9 cellular contexts compared by ENCODE assay signal in the genomic region with DNA sequence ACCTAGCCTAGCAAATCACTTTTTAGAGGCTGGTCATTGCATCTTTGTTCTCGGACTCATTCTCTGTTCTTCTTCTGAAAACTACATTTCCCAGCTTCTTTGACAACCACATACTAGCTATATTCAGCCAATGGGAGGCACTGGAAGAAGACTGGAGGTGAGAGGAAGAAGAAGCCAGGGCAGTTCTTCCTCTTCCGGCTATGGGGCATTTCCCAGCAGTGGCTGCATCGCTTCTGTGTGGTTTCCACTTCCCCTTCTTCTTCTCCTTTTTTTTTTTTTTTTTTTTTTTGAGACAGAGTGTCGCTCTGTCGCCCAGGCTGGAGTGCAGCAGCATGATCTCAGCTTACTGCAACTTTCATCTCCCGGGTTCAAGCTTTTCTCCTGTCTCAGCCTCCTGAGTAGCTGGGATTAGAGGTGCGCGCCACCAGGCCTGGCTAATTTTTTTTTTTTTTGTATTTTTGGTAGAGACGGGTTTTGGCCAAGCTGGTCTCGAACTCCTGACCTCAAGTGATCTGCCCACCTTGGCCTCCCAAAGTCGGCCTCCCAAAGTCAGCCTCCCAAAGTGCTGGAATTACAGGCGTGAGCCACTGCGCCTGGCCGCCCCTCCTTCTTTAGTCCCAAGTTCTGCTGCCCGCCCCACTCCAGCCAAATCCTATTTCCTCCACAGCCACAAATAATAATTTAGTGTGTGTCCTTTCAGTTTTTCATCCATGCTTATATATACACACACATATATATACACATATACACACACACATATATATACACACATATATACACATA. TPM values are rescaled to one million over a fixed set of nuclear protein-coding genes. Genes with fewer than 3 reads are reported as not detected.
DNase-seq lines count a peak whose midpoint lies in the region; ATAC-seq, FAIRE-seq and TF ChIP-seq lines count a peak whose summit lies in the region.
"Had no signal": no experiment of that assay in that cellular context is flagged by ENCODE, and none has a peak within 500 bp of the region (broad histone marks: within the 10 kb centered on the region; RNA-seq: fewer than 3 reads in every experiment).

No MANE protein-coding gene starts in this region.

- intact Hi-C loops in activated CD4-positive, alpha-beta T cell treated with anti-CD3 and anti-CD28 coated beads for 36 hours (cut with DNase I, micrococcal nuclease) = loop anchor here in 1 of 2 experiments (10.0 kb wide), 4 partner anchors 443 to 1617 kb away; partner anchors contain the start of genes NFX1, NOL6, RPP25L and SMIM27
- intact Hi-C loops in OCI-LY7 (cut with micrococcal nuclease; ENCODE audit: unreplicated experiment) = no loop called here
- intact Hi-C loops in GM12878 (cut with micrococcal nuclease; ENCODE audit: unreplicated experiment) = no loop called here

- peak; percentile 89 for ATAC-seq in activated CD4-positive, alpha-beta T cell treated with anti-CD3 and anti-CD28 coated beads for 36 hours
- ATAC-seq in GM12878 = peak; percentile 87
- peak; percentile 85 for ATAC-seq in stimulated activated naive CD8-positive, alpha-beta T cell treated with anti-CD3 and anti-CD28 coated beads, Interleukin-15, Interleukin-2, amounts not matched to agents 100 U/mL and 50 U/mL, for 24 hours
- ATAC-seq in GM18519 (IDR thresholded peaks at IDR 0.05; ENCODE audit: low FRiP score, unreplicated experiment) = no peak
- ATAC-seq: A549 had no signal

- H3K4me3 ChIP-seq in OCI-LY7 (ENCODE audit: low read depth, low read length, poor library complexity, severe bottlenecking) (no peak overlapping the region), GM12878 (no peak overlapping the region), foreskin fibroblast (ENCODE audit: low read depth in 1 of 2, low read length in 2 of 2) (no peak overlapping the region)
- H3K4me3 ChIP-seq: A549 had no signal

- H3K36me3 ChIP-seq in OCI-LY7 (ENCODE audit: insufficient read depth, low read length) (no peaks in the 10 kb centered on the region), GM12878 (ENCODE audit: control insufficient read depth in 2 of 2, insufficient read depth in 2 of 2, low read length in 1 of 2) (no peaks in the 10 kb centered on the region)

- peak overlapping the region; percentile 43; the same call in 1 of the 2 replicates for H3K4me2 ChIP-seq in OCI-LY7 (ENCODE audit: low read length)
- H3K4me2 ChIP-seq in GM12878 (ENCODE audit: control insufficient read depth, insufficient read depth) = 0 out of 2 replicates have a peak overlapping the region, but pooled peaks have one; percentile 1
- H3K4me2 ChIP-seq: A549 had no signal

- peaks cover 15% of the 10 kb centered on the region for H3K4me1 Mint-ChIP-seq in activated CD4-positive, alpha-beta T cell treated with anti-CD3 and anti-CD28 coated beads for 36 hours

- peak overlapping the region; percentile 61 for H3K27ac Mint-ChIP-seq in activated CD4-positive, alpha-beta T cell treated with anti-CD3 and anti-CD28 coated beads for 36 hours

- H3K9ac ChIP-seq in GM12878 (ENCODE audit: control insufficient read depth, insufficient read depth, low read length) = no peak overlapping the region

- POLR2A ChIA-PET in activated CD4-positive, alpha-beta T cell treated with anti-CD3 and anti-CD28 coated beads for 36 hours (lab: Charles Lee) = interaction anchor here (0.6 to 0.7 kb wide), 2 partner anchors 81 to 93 kb away, joined by 3 to 5 read pairs; no protein-coding TSS in a partner anchor
- POLR2A ChIA-PET in OCI-LY7 (lab: Charles Lee) = interaction anchor here (0.6 to 2.1 kb wide), 12 partner anchors 7 to 434 kb away, joined by 3 to 9 read pairs (median 5); partner anchors contain the start of gene UBAP1
- POLR2A ChIA-PET in GM12878 (lab: Charles Lee) = interaction anchor here (0.7 kb wide), 1 partner anchor 8 kb away, joined by 5 read pairs; no protein-coding TSS in a partner anchor

- H3K79me2 ChIP-seq in OCI-LY7 (ENCODE audit: insufficient read depth, low read depth, low read length) = no peaks in the 10 kb centered on the region
- no peaks in the 10 kb centered on the region for H3K79me2 ChIP-seq in GM12878 (ENCODE audit: control insufficient read depth, insufficient read depth, low read length)

- H3K27ac ChIP-seq in OCI-LY7 (ENCODE audit: low read depth, low read length, poor library complexity, severe bottlenecking) (no peak overlapping the region), GM12878 (ENCODE audit: control insufficient read depth, insufficient read depth) (no peak overlapping the region)
- H3K27ac ChIP-seq: A549 had no signal

- TF ChIP-seq EP300 in GM12878 (IDR thresholded peaks at IDR 0.05; ENCODE audit: borderline replicate concordance in 1 of 2, control insufficient read depth in 1 of 2, low read depth in 2 of 2, low read length in 2 of 2) = no peak

- BruUV-seq in OCI-LY7 (replicated peaks; lab: Mats Ljungman, UMichigan) (no TSS peak), GM12878 (replicated peaks; lab: Mats Ljungman, UMichigan) (no TSS peak)

- WGBS in GM12878 (ENCODE audit: insufficient coverage, insufficient replicate concordance, low lambda C conversion rate, missing lambda C conversion rate) = 47% methylated on average over 13 of the region's 15 CpGs

- H3K4me1 ChIP-seq in OCI-LY7 (ENCODE audit: insufficient read depth, low read length, poor library complexity, severe bottlenecking) = peaks cover 12% of the 10 kb centered on the region
- H3K4me1 ChIP-seq in GM12878 (ENCODE audit: control insufficient read depth, insufficient read depth, low read length) = no peaks in the 10 kb centered on the region
- H3K4me1 ChIP-seq: A549 had no signal

- no peak for TF ChIP-seq POLR2A in GM12878 (IDR thresholded peaks at IDR 0.05; ENCODE audit: low read depth, low read length)

- DNase-seq in activated CD4-positive, alpha-beta T cell treated with anti-CD3 and anti-CD28 coated beads for 36 hours = peak; percentile 64
- DNase-seq in activated CD4-positive, alpha-beta T cell treated with anti-CD3 and anti-CD28 coated beads for 1 hour = no peak
- DNase-seq in OCI-LY7 (ENCODE audit: low spot score) = peak; percentile 74
- DNase-seq in GM12878 (ENCODE audit: low read depth, low spot score) = no peak
- peak; percentile 43 for DNase-seq in stimulated activated naive CD8-positive, alpha-beta T cell treated with anti-CD3 and anti-CD28 coated beads, Interleukin-15, Interleukin-2, amounts not matched to agents 100 U/mL and 50 U/mL, for 24 hours
- no peak for DNase-seq in foreskin fibroblast
- DNase-seq in urothelium cell line (ENCODE audit: low spot score) = no peak

- peak overlapping the region; percentile 50 for H3K4me3 Mint-ChIP-seq in activated CD4-positive, alpha-beta T cell treated with anti-CD3 and anti-CD28 coated beads for 36 hours

- H3K27me3 ChIP-seq in GM12878 (replicated peaks in 1 of 2; ENCODE audit: control insufficient read depth in 2 of 2, insufficient read depth in 2 of 2, low read length in 1 of 2) = no peaks in the 10 kb centered on the region

- no peak for TF ChIP-seq CTCF in OCI-LY7 (conservative IDR thresholded peaks at IDR 0.05; ENCODE audit: low read length)
- no peak for TF ChIP-seq CTCF in GM12878 (IDR thresholded peaks at IDR 0.05 in 2 of 3, conservative IDR thresholded peaks at IDR 0.05 in 1 of 3; ENCODE audit: control insufficient read depth in 2 of 3, extremely low read depth in 1 of 3, insufficient read depth in 1 of 3, low read depth in 3 of 3, low read length in 3 of 3)
- TF ChIP-seq CTCF in foreskin fibroblast (IDR thresholded peaks at IDR 0.05; ENCODE audit: low read depth, low read length) = no peak

- no peaks in the 10 kb centered on the region for H3K27me3 Mint-ChIP-seq in activated CD4-positive, alpha-beta T cell treated with anti-CD3 and anti-CD28 coated beads for 36 hours

- H4K20me1 ChIP-seq in OCI-LY7 (ENCODE audit: insufficient read depth, low read length) (no peaks in the 10 kb centered on the region), GM12878 (ENCODE audit: control insufficient read depth, insufficient read depth) (no peaks in the 10 kb centered on the region)

- H3K9me3 ChIP-seq in OCI-LY7 (ENCODE audit: low read length) (no peaks in the 10 kb centered on the region), GM12878 (replicated peaks; ENCODE audit: control insufficient read depth, insufficient read depth, low read length) (no peaks in the 10 kb centered on the region)
- H3K9me3 ChIP-seq: A549 had no signal

- no peaks in the 10 kb centered on the region for H3K36me3 Mint-ChIP-seq in activated CD4-positive, alpha-beta T cell treated with anti-CD3 and anti-CD28 coated beads for 36 hours (ENCODE audit: low read depth)

- FAIRE-seq in GM12878 (lab: Jason Lieb, UNC) = peak; percentile 59
- FAIRE-seq in urothelium cell line (lab: Jason Lieb, UNC) = no peak
- FAIRE-seq: A549 had no signal

- H3K9me3 Mint-ChIP-seq in activated CD4-positive, alpha-beta T cell treated with anti-CD3 and anti-CD28 coated beads for 36 hours (ENCODE audit: low read depth) = no peaks in the 10 kb centered on the region

- in situ Hi-C loops in GM12878 (cut with MboI) = no loop called here

- TF ChIP-seq RAD21 in GM12878 (IDR thresholded peaks at IDR 0.05; ENCODE audit: insufficient read depth, low read depth, low read length) = no peak

- CTCF ChIA-PET in activated CD4-positive, alpha-beta T cell treated with anti-CD3 and anti-CD28 coated beads for 36 hours (lab: Charles Lee) = interaction anchor here (0.6 to 0.7 kb wide), 3 partner anchors 13 to 161 kb away, joined by 3 to 4 read pairs (median 3); no protein-coding TSS in a partner anchor
- CTCF ChIA-PET in OCI-LY7 (lab: Charles Lee; ENCODE audit: unreplicated experiment) = no interaction called here
- CTCF ChIA-PET in GM12878 (lab: Yijun Ruan, JAX) = no interaction called here

- SMC1A ChIA-PET in GM12878 (lab: Charles Lee; ENCODE audit: uncharacterized antibody, unreplicated experiment) = interaction anchor here (0.5 kb wide), 1 partner anchor 180 kb away, joined by 3 read pairs; no protein-coding TSS in a partner anchor

- peak overlapping the region; percentile 54; the same call in 1 of the 2 replicates for H2AFZ ChIP-seq in OCI-LY7 (ENCODE audit: low read length)
- no peak overlapping the region for H2AFZ ChIP-seq in GM12878 (ENCODE audit: control insufficient read depth, low read depth, low read length)

- RAD21 ChIA-PET in GM12878 (lab: Charles Lee; ENCODE audit: unreplicated experiment) = no interaction called here

- no peaks in the 10 kb centered on the region for H3K9me2 ChIP-seq in OCI-LY7 (ENCODE audit: insufficient read depth, low read length)

RNA-seq across cellular contexts. Expression of gene UBAP1, which starts 6.9 kb away (rescaled TPM):
- 10 to 100 TPM; 29.5 to 43.3 TPM for total RNA-seq in activated CD4-positive, alpha-beta T cell treated with anti-CD3 and anti-CD28 coated beads for 36 hours
- total RNA-seq in OCI-LY7 (2014; rRNA removed; shearing (Covaris generic)) = 12.4 and 13.1 TPM in 2 replicates
- total RNA-seq in OCI-LY7 (2022) (22.4 and 24.9 TPM in 2 replicates), GM12878 (2014; rRNA removed) (19.2 and 21.9 TPM in 2 replicates), GM12878 (2014; rRNA removed; fragmentation: Illumina TruSeq; extraction: Trizol) (22.7 and 23.7 TPM in 2 replicates), GM12878 (2021) (24.0 and 26.8 TPM in 2 replicates)
- 15.8 and 18.4 TPM in 2 replicates for total RNA-seq in GM12878 (2013; cell fraction: nucleolus; rRNA removed)
- polyA plus RNA-seq in GM12878 (2011; ENCODE audit: low read depth) = 27.3 TPM
- polyA plus RNA-seq in GM12878 (2011; rRNA removed) (41.8 and 47.9 TPM in 2 replicates), GM12878 (2014; fragmentation: Illumina TruSeq; extraction: Trizol) (38.0 and 40.1 TPM in 2 replicates), GM12878 (2014; fragmentation: Nextera tagmentation; extraction: Ambion mirVana) (1 to 10 TPM; 2.1 to 2.9 TPM), GM12878 (2014; rRNA removed) (27.6 and 27.7 TPM in 2 replicates), GM12878 (2016; fragmentation: Nextera tagmentation; extraction: Ambion mirVana) (10 to 100 TPM; 30.5 to 33.4 TPM)
- polyA plus RNA-seq in GM12878 (2011; cell fraction: cytosol; rRNA removed) = 41.0 and 45.1 TPM in 2 replicates
- 16.8 and 18.6 TPM in 2 replicates for polyA plus RNA-seq in GM12878 (2011; cell fraction: nucleus; rRNA removed)
- 25.0 and 25.8 TPM in 2 replicates for polyA plus RNA-seq in GM12878 (2012)
- 41.7 and 44.5 TPM in 2 replicates for polyA minus RNA-seq in GM12878 (2011; rRNA and poly(A)+ RNA removed)
- 15.6 and 18.8 TPM in 2 replicates for polyA minus RNA-seq in GM12878 (2011; cell fraction: cytosol; rRNA and poly(A)+ RNA removed)
- 6.0 and 8.5 TPM in 2 replicates for polyA minus RNA-seq in GM12878 (2011; cell fraction: nucleus; rRNA and poly(A)+ RNA removed)

RNA-seq across cellular contexts. Expression of gene DCAF12, which starts 45.4 kb away (rescaled TPM):
- 10 to 100 TPM; 34.6 to 35.0 TPM for total RNA-seq in activated CD4-positive, alpha-beta T cell treated with anti-CD3 and anti-CD28 coated beads for 36 hours
- 21.9 and 31.7 TPM in 2 replicates for total RNA-seq in OCI-LY7 (2014; rRNA removed; shearing (Covaris generic))
- 70.5 and 83.5 TPM in 2 replicates for total RNA-seq in OCI-LY7 (2022)
- total RNA-seq in GM12878 (2013; cell fraction: nucleolus; rRNA removed) = 14.6 and 19.9 TPM in 2 replicates
- total RNA-seq in GM12878 (2014; rRNA removed) = 20.8 and 21.4 TPM in 2 replicates
- 28.7 and 30.5 TPM in 2 replicates for total RNA-seq in GM12878 (2014; rRNA removed; fragmentation: Illumina TruSeq; extraction: Trizol)
- 35.5 and 37.5 TPM in 2 replicates for total RNA-seq in GM12878 (2021)
- 12.5 TPM for polyA plus RNA-seq in GM12878 (2011; ENCODE audit: low read depth)
- polyA plus RNA-seq in GM12878 (2011; rRNA removed) = 48.2 and 57.6 TPM in 2 replicates
- polyA plus RNA-seq in GM12878 (2011; cell fraction: cytosol; rRNA removed) = 46.6 and 52.6 TPM in 2 replicates
- 26.7 TPM in 2 replicates for polyA plus RNA-seq in GM12878 (2011; cell fraction: nucleus; rRNA removed)
- 14.3 and 21.3 TPM in 2 replicates for polyA plus RNA-seq in GM12878 (2012)
- polyA plus RNA-seq in GM12878 (2014; fragmentation: Illumina TruSeq; extraction: Trizol) = 45.1 and 51.5 TPM in 2 replicates
- 10 to 100 TPM; 11.7 TPM for polyA plus RNA-seq in GM12878 (2014; fragmentation: Nextera tagmentation; extraction: Ambion mirVana)
- polyA plus RNA-seq in GM12878 (2014; rRNA removed) = 32.6 and 33.7 TPM in 2 replicates
- polyA plus RNA-seq in GM12878 (2016; fragmentation: Nextera tagmentation; extraction: Ambion mirVana) = 10 to 100 TPM; 48.6 to 48.7 TPM
- 94.1 and 111 TPM in 2 replicates for polyA minus RNA-seq in GM12878 (2011; rRNA and poly(A)+ RNA removed)
- 20.1 and 22.1 TPM in 2 replicates for polyA minus RNA-seq in GM12878 (2011; cell fraction: cytosol; rRNA and poly(A)+ RNA removed)
- 17.4 and 26.0 TPM in 2 replicates for polyA minus RNA-seq in GM12878 (2011; cell fraction: nucleus; rRNA and poly(A)+ RNA removed)

Comparison
In these comparisons a context has a peak if more than half of its experiments do, and no peak if none do; other contexts are left out.
1. DNase-seq: peak in activated CD4-positive, alpha-beta T cell treated with anti-CD3 and anti-CD28 coated beads for 36 hours (single experiment), OCI-LY7 (single experiment) and stimulated activated naive CD8-positive, alpha-beta T cell treated with anti-CD3 and anti-CD28 coated beads, Interleukin-15, Interleukin-2, amounts not matched to agents 100 U/mL and 50 U/mL, for 24 hours (single experiment); none in activated CD4-positive, alpha-beta T cell treated with anti-CD3 and anti-CD28 coated beads for 1 hour (single experiment), GM12878 (single experiment), foreskin fibroblast (0 of 2) and urothelium cell line (single experiment).